8 cellular contexts compared by ENCODE assay signal in genomic region chr5:103119765-103120606, GRCh38. TPM values are rescaled to one million over a fixed set of nuclear protein-coding genes. Genes with fewer than 3 reads are reported as not detected.
DNase-seq lines count a peak whose midpoint lies in the region; ATAC-seq and TF ChIP-seq lines count a peak whose summit lies in the region.

Gene GIN1 (minus strand): TSS chr5:103120138. CDS start chr5:103108707, 11,431 bp downstream.
Gene PPIP5K2 (plus strand): TSS chr5:103120301. CDS start chr5:103129590, 9,289 bp downstream.

- H3K27me3 ChIP-seq in CD4-positive, CD25-positive, alpha-beta regulatory T cell (ENCODE audit: control insufficient read depth, insufficient read depth, low read length): no peaks in the 10 kb centered on the region
- no peaks in the 10 kb centered on the region for H3K27me3 ChIP-seq in dorsolateral prefrontal cortex
- no peaks in the 10 kb centered on the region for H3K27me3 ChIP-seq in right lobe of liver

- H3K4me1 Mint-ChIP-seq in CD4-positive, CD25-positive, alpha-beta regulatory T cell: peaks cover 24 to 69% (median 56%) of the 10 kb centered on the region in 4 donors
- peaks cover 40% of the 10 kb centered on the region for H3K4me1 Mint-ChIP-seq in activated CD4-positive, alpha-beta memory T cell treated with anti-CD3 and anti-CD28 coated beads for 36 hours (ENCODE audit: low read depth)

- H3K4me1 ChIP-seq in CD4-positive, CD25-positive, alpha-beta regulatory T cell (ENCODE audit: control insufficient read depth, insufficient read depth, low read length, poor library complexity, severe bottlenecking): peaks cover 38% of the 10 kb centered on the region
- H3K4me1 ChIP-seq in right lobe of liver: peaks cover 0 to 11% (median 2%) of the 10 kb centered on the region in 4 donors

- H3K4me3 ChIP-seq in CD4-positive, CD25-positive, alpha-beta regulatory T cell (ENCODE audit: low read depth, low read length): peak within 1 kb of the TSS; percentile 96
- H3K4me3 ChIP-seq in dorsolateral prefrontal cortex (peak within 1 kb of the TSS; percentile 66 to 97 (median 88)), right lobe of liver (peak within 1 kb of the TSS; percentile 72 to 82 (median 72))

- H3K9me3 Mint-ChIP-seq in CD4-positive, CD25-positive, alpha-beta regulatory T cell: peaks cover 0 to 1% (median 0%) of the 10 kb centered on the region in 7 donors
- no peaks in the 10 kb centered on the region for H3K9me3 Mint-ChIP-seq in activated CD4-positive, alpha-beta memory T cell treated with anti-CD3 and anti-CD28 coated beads for 36 hours

- peak within 1 kb of the TSS; percentile 97 to 100 (median 99) for H3K27ac Mint-ChIP-seq in CD4-positive, CD25-positive, alpha-beta regulatory T cell
- peak within 1 kb of the TSS; percentile 99 for H3K27ac Mint-ChIP-seq in activated CD4-positive, alpha-beta memory T cell treated with anti-CD3 and anti-CD28 coated beads for 36 hours

- TF ChIP-seq CTCF in dorsolateral prefrontal cortex (IDR thresholded peaks at IDR 0.05 in 54 of 56, conservative IDR thresholded peaks at IDR 0.05 in 2 of 56; ENCODE audit: low read depth in 1 of 56, partially characterized antibody in 56 of 56) (peak in 35 of 56 donors; percentile 6 to 55 (median 33)), right lobe of liver (IDR thresholded peaks at IDR 0.05) (no peak)

- H3K36me3 ChIP-seq in CD4-positive, CD25-positive, alpha-beta regulatory T cell (ENCODE audit: control insufficient read depth, insufficient read depth, low read length): no peaks in the 10 kb centered on the region
- H3K36me3 ChIP-seq in right lobe of liver: no peaks in the 10 kb centered on the region

- peak; percentile 94 to 99 (median 98) for DNase-seq in CD4-positive, CD25-positive, alpha-beta regulatory T cell
- DNase-seq in NCI-H82 treated with DMSO at 0.1 percent for 48 hours (lab: John Stamatoyannopoulos, UW; ENCODE audit: unreplicated experiment): peak; percentile 91
- peak; percentile 99 for DNase-seq in activated CD4-positive, alpha-beta memory T cell treated with anti-CD3 and anti-CD28 coated beads for 36 hours
- peak; percentile 92 to 99 (median 97) for DNase-seq in dorsolateral prefrontal cortex
- DNase-seq in right lobe of liver: peak; percentile 94 to 98 (median 96)
- peak; percentile 93 to 96 for DNase-seq in stimulated activated CD4-positive, alpha-beta T cell treated with anti-CD3 and anti-CD28 coated beads, Interleukin-4, amount 100 ng/mL, for 4 hours

- POLR2A ChIA-PET in activated CD4-positive, alpha-beta memory T cell treated with anti-CD3 and anti-CD28 coated beads for 36 hours (lab: Charles Lee): interaction anchor here (0.7 to 3.0 kb wide), 9 partner anchors 9 to 372 kb away, joined by 3 to 26 read pairs (median 4); partner anchors contain the start of genes MACIR and PAM

- intact Hi-C loops in activated CD4-positive, alpha-beta memory T cell treated with anti-CD3 and anti-CD28 coated beads for 36 hours (cut with micrococcal nuclease): loop anchor here (1.0 to 2.0 kb wide), 5 partner anchors 8 to 358 kb away; partner anchors contain the start of gene MACIR
- intact Hi-C loops in dorsolateral prefrontal cortex (cut with DNase I) (loop anchor here in 1 of 2 donors (10.0 kb wide), 1 partner anchor 335 kb away; no protein-coding TSS in a partner anchor), right lobe of liver (cut with DNase I) (no loop called here)

- peak within 1 kb of the TSS; percentile 97 to 99 (median 98) for H3K4me3 Mint-ChIP-seq in CD4-positive, CD25-positive, alpha-beta regulatory T cell
- peak within 1 kb of the TSS; percentile 88 for H3K4me3 Mint-ChIP-seq in activated CD4-positive, alpha-beta memory T cell treated with anti-CD3 and anti-CD28 coated beads for 36 hours

- H3K27ac ChIP-seq in CD4-positive, CD25-positive, alpha-beta regulatory T cell (ENCODE audit: insufficient read depth, low read length, poor library complexity, severe bottlenecking): peak within 1 kb of the TSS; percentile 92
- H3K27ac ChIP-seq in dorsolateral prefrontal cortex (peak within 1 kb of the TSS; percentile 51 to 99 (median 92)), right lobe of liver (peak within 1 kb of the TSS; percentile 90 to 97 (median 94))

- H3K9me3 ChIP-seq in CD4-positive, CD25-positive, alpha-beta regulatory T cell (ENCODE audit: control insufficient read depth in 2 of 2, low read length in 2 of 2): no peaks in the 10 kb centered on the region
- H3K9me3 ChIP-seq in right lobe of liver: no peaks in the 10 kb centered on the region

- ATAC-seq in CD4-positive, CD25-positive, alpha-beta regulatory T cell (ENCODE audit: low read depth in 2 of 2): peak; percentile 95 to 96
- ATAC-seq in GM19438 (IDR thresholded peaks at IDR 0.05; ENCODE audit: low read depth, unreplicated experiment) (peak; percentile 87), HG03575 (IDR thresholded peaks at IDR 0.05; ENCODE audit: extremely low read depth, insufficient number of reproducible peaks, low FRiP score, unreplicated experiment) (peak; percentile 89), right lobe of liver (peak; percentile 95 to 98 (median 96))

- 0% methylated on average over 26 of the region's 46 CpGs for WGBS in right lobe of liver (ENCODE audit: insufficient coverage, low coverage, low lambda C conversion rate, missing lambda C conversion rate)

- H3K36me3 Mint-ChIP-seq in CD4-positive, CD25-positive, alpha-beta regulatory T cell: peaks cover 5% of the 10 kb centered on the region
- peaks cover 6% of the 10 kb centered on the region for H3K36me3 Mint-ChIP-seq in activated CD4-positive, alpha-beta memory T cell treated with anti-CD3 and anti-CD28 coated beads for 36 hours

- TF ChIP-seq POLR2A in right lobe of liver (IDR thresholded peaks at IDR 0.05): peak; percentile 61

- H3K27me3 Mint-ChIP-seq in CD4-positive, CD25-positive, alpha-beta regulatory T cell: peaks cover 6% of the 10 kb centered on the region
- H3K27me3 Mint-ChIP-seq in activated CD4-positive, alpha-beta memory T cell treated with anti-CD3 and anti-CD28 coated beads for 36 hours: no peaks in the 10 kb centered on the region

- CTCF ChIA-PET in activated CD4-positive, alpha-beta memory T cell treated with anti-CD3 and anti-CD28 coated beads for 36 hours (lab: Charles Lee): interaction anchor here (0.8 to 2.9 kb wide), 6 partner anchors 9 to 584 kb away, joined by 3 to 11 read pairs (median 4); no protein-coding TSS in a partner anchor

RNA-seq across cellular contexts. Expression of gene GIN1, which starts in this region (rescaled TPM):
- total RNA-seq in CD4-positive, CD25-positive, alpha-beta regulatory T cell: 2.3 TPM
- polyA plus RNA-seq in CD4-positive, CD25-positive, alpha-beta regulatory T cell: 10 to 100 TPM in 1 of 4 donors, 1 to 10 TPM in 3; 7.2 to 12.7 (median 9.2) TPM
- 10 to 100 TPM in 1 of 2 experiments, 1 to 10 TPM in 1; 9.7 to 10.7 TPM for total RNA-seq in activated CD4-positive, alpha-beta memory T cell treated with anti-CD3 and anti-CD28 coated beads for 36 hours
- total RNA-seq in dorsolateral prefrontal cortex (10 to 100 TPM in 100 of 120 experiments, 1 to 10 TPM in 20; 6.3 to 18.9 (median 12.1) TPM), right lobe of liver (1 to 10 TPM; 3.7 to 5.7 (median 4.6) TPM)

RNA-seq across cellular contexts. Expression of gene PPIP5K2, which starts in this region (rescaled TPM):
- total RNA-seq in CD4-positive, CD25-positive, alpha-beta regulatory T cell: 47.5 TPM
- 10 to 100 TPM; 23.9 to 33.4 (median 24.3) TPM for polyA plus RNA-seq in CD4-positive, CD25-positive, alpha-beta regulatory T cell
- 10 to 100 TPM; 40.6 to 44.4 TPM for total RNA-seq in activated CD4-positive, alpha-beta memory T cell treated with anti-CD3 and anti-CD28 coated beads for 36 hours
- total RNA-seq in dorsolateral prefrontal cortex: 10 to 100 TPM; 44.0 to 92.9 (median 74.6) TPM
- total RNA-seq in right lobe of liver: 10 to 100 TPM; 19.4 to 30.6 (median 26.3) TPM

Comparison
In these comparisons a context has a peak if more than half of its experiments do, and no peak if none do; other contexts are left out.
1. Peak in every context shown above with its lines: DNase-seq, ATAC-seq, H3K4me3 ChIP-seq and H3K27ac ChIP-seq.
2. CTCF ChIP-seq: peak in dorsolateral prefrontal cortex (35 of 56); none in right lobe of liver (0 of 4).